Comparison of ENCODE assay signal across 8 cellular contexts in the genomic region with DNA sequence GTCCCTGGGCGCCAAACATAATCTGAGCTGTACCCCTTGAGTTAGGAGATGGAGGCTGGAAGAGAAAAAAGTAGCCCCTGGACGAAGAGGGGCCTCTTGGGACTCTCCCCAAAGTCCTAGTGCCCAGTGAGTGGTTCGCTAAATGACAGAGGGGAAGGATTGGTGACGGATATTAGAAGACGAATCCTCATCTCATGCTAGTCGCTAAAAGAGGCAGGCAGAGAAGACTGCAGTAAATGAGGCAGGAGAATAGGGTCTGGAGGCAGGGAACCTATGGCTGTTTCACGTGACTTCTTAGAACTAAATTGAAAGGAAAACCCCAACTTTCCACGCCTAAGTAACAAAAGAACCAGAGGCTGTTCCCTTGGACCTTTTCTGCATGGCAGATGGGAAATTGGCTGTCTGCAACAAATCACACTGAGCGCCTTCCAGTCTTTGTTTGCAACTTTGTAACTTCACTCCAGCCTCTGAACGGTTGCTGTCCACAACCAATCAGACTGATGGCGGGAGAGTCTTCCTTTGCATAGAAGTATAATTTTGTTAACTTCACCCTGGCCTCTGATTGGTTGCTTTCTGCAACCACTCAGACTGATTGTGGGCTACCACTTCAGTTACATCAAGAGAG. TPM values are rescaled to one million over a fixed set of nuclear protein-coding genes. Genes with fewer than 3 reads are reported as not detected.
DNase-seq lines count a peak whose midpoint lies in the region; ATAC-seq and TF ChIP-seq lines count a peak whose summit lies in the region.

No MANE protein-coding gene starts in this region.

- no peak for TF ChIP-seq POLR2A in heart left ventricle (IDR thresholded peaks at IDR 0.05)

- H3K4me3 ChIP-seq in heart left ventricle: peak overlapping the region in 11 of 12 donors; percentile 70 to 97 (median 80)
- H3K4me3 ChIP-seq in WI38 (ENCODE audit: low read depth, low read length): peak overlapping the region; percentile 77
- peak overlapping the region; percentile 95 to 100 for H3K4me3 ChIP-seq in left lung
- H3K4me3 ChIP-seq in upper lobe of right lung: peak overlapping the region; percentile 100

- H3K27ac ChIP-seq in heart left ventricle (peak overlapping the region in 7 of 12 donors; percentile 48 to 85 (median 66)), left lung (peak overlapping the region in 1 of 2 donors; percentile 68), upper lobe of right lung (no peak overlapping the region)

- H3K27me3 ChIP-seq in heart left ventricle (no peaks in the 10 kb centered on the region), left lung (no peaks in the 10 kb centered on the region), upper lobe of right lung (no peaks in the 10 kb centered on the region)

- intact Hi-C loops in heart left ventricle (cut with DNase I): no loop called here
- intact Hi-C loops in Right ventricle myocardium inferior (cut with DNase I): loop anchor here (10.0 kb wide), 1 partner anchor 78 kb away; the partner anchor contains the start of genes MROH8 and RPN2
- intact Hi-C loops in left lung (cut with DNase I): no loop called here
- intact Hi-C loops in upper lobe of right lung (cut with DNase I): no loop called here

- H3K9me3 ChIP-seq in heart left ventricle (no peaks in the 10 kb centered on the region), left lung (no peaks in the 10 kb centered on the region), upper lobe of right lung (no peaks in the 10 kb centered on the region)

- ATAC-seq in heart left ventricle (no peak), Right ventricle myocardium inferior (no peak), left lung (no peak), upper lobe of right lung (no peak)

- 66 to 74% (median 70%) methylated on average over 11 of the region's 11 CpGs for WGBS in heart left ventricle, 4 donors

- no peak for TF ChIP-seq CTCF in heart left ventricle (IDR thresholded peaks at IDR 0.05)
- no peak for TF ChIP-seq CTCF in WI38 (IDR thresholded peaks at IDR 0.05; ENCODE audit: low read depth, low read length)
- TF ChIP-seq CTCF in left lung (IDR thresholded peaks at IDR 0.05): no peak
- TF ChIP-seq CTCF in upper lobe of right lung (IDR thresholded peaks at IDR 0.05): no peak

- H3K4me1 ChIP-seq in heart left ventricle: peaks cover 0 to 21% (median 9%) of the 10 kb centered on the region in 12 donors
- H3K4me1 ChIP-seq in left lung: peaks cover 9 to 17% of the 10 kb centered on the region in 2 donors
- peaks cover 8% of the 10 kb centered on the region for H3K4me1 ChIP-seq in upper lobe of right lung

- DNase-seq in heart left ventricle (no peak), Right ventricle myocardium inferior (ENCODE audit: missing footprints) (no peak), left lung (no peak), upper lobe of right lung (no peak), NCI-H1417 (lab: John Stamatoyannopoulos, UW) (no peak), foreskin melanocyte (no peak), dedifferentiated amniotic fluid mesenchymal stem cell (ENCODE audit: extremely low spot score) (no peak)

- H3K36me3 ChIP-seq in heart left ventricle (peaks cover 0 to 10% (median 0%) of the 10 kb centered on the region in 9 donors), left lung (no peaks in the 10 kb centered on the region), upper lobe of right lung (no peaks in the 10 kb centered on the region)

RNA-seq across cellular contexts. Expression of gene RBL1, which starts 0.7 kb away (rescaled TPM):
- total RNA-seq in heart left ventricle (1 to 10 TPM; 2.0 to 6.7 (median 4.3) TPM), Right ventricle myocardium inferior (5.3 TPM), left lung (10 to 100 TPM in 1 of 2 donors, 1 to 10 TPM in 1; 9.8 to 13.4 TPM), upper lobe of right lung (5.7 TPM)
- polyA plus RNA-seq in heart left ventricle: 1 to 10 TPM; 1.0 to 1.7 TPM
